Comparison of ENCODE assay signal across 30 cellular contexts in the genomic region with DNA sequence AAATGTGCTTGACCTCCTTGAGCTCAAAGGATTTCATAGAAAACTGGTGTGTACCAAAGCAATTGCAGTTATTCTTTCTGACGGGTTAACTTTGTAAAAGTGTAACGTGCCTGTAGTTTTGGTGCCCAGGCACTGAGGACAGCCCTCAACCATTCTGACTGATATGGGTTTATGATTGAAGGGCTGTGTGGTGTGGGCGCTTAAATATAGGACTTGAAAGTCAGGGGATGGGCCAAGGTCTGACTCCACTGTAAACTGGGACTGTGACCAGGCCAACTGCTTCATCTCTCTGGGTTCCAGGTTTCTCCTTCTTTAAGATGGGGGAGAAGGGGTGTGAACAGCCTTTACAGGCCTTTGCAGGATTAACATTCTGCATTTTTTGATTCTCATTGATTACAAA.
"Had no signal": no experiment of that assay in that cellular context is flagged by ENCODE, and none has a peak within 500 bp of the region (broad histone marks: within the 10 kb centered on the region; RNA-seq: fewer than 3 reads in every experiment).

No MANE protein-coding gene starts in this region.

- H3K4me3 Mint-ChIP-seq: activated CD4-positive, alpha-beta T cell treated with anti-CD3 and anti-CD28 coated beads, Interleukin-2, amount 10 ng/mL, durations not matched to agents 24 days and 14 days; activated CD8-positive, alpha-beta T cell treated with anti-CD3 and anti-CD28 coated beads for 36 hours; activated naive CD4-positive, alpha-beta T cell treated with anti-CD3 and anti-CD28 coated beads for 36 hours; activated T-cell treated with anti-CD3 and anti-CD28 coated beads, Interleukin-2, amount 50 U/mL, for 72 hours; activated T-helper 17 cell treated with anti-CD3 and anti-CD28 coated beads, Interleukin-2, amount 50 U/mL, for 72 hours; T-helper 1 cell treated with Interleukin-12 subunit alpha and Interleukin-12 subunit beta and Interleukin-4 antibody, amounts not matched to agents 30 μg/mL and 1 μg/mL, for 36 hours; T-helper 2 cell treated with Interferon-gamma antibody and Interleukin-4, amounts not matched to agents 5 μg/mL and 100 μg/mL, for 36 hours had no signal

- FAIRE-seq: astrocyte, TTC549 had no signal

- H3K4me3 ChIP-seq: adrenal gland, body of pancreas, breast epithelium, MG63, Peyer's patch, SJSA1 had no signal

- H3K27me3 Mint-ChIP-seq: activated CD4-positive, alpha-beta T cell treated with anti-CD3 and anti-CD28 coated beads, Interleukin-2, amount 10 ng/mL, durations not matched to agents 24 days and 14 days; activated CD8-positive, alpha-beta T cell treated with anti-CD3 and anti-CD28 coated beads for 36 hours had no signal

- H3K9me3 ChIP-seq: adrenal gland, body of pancreas, breast epithelium, MG63, Peyer's patch, SJSA1, SK-N-SH had no signal

- ATAC-seq: activated CD8-positive, alpha-beta T cell treated with anti-CD3 and anti-CD28 coated beads for 36 hours; activated naive CD4-positive, alpha-beta T cell treated with anti-CD3 and anti-CD28 coated beads, Interleukin-2, amount 50 U/mL, for 72 hours; activated T-cell treated with anti-CD3 and anti-CD28 coated beads, Interleukin-2, amount 50 U/mL, for 72 hours; activated T-helper 17 cell treated with anti-CD3 and anti-CD28 coated beads, Interleukin-2, amount 50 U/mL, for 72 hours; body of pancreas; PC-3 had no signal

- H3K9me3 Mint-ChIP-seq: activated CD8-positive, alpha-beta T cell treated with anti-CD3 and anti-CD28 coated beads for 36 hours had no signal

- DNase-seq: activated CD4-positive, alpha-beta T cell treated with anti-CD3 and anti-CD28 coated beads, Interleukin-2, amount 10 ng/mL, durations not matched to agents 24 days and 14 days; activated CD4-positive, alpha-beta T cell treated with anti-CD3 and anti-CD28 coated beads, Interleukin-2, amount 50 U/mL, for 4 hours; activated CD8-positive, alpha-beta T cell treated with anti-CD3 and anti-CD28 coated beads for 36 hours; activated effector memory CD4-positive, alpha-beta T cell treated with anti-CD3 and anti-CD28 coated beads, Interleukin-2, amount 50 U/mL, for 16 hours; activated naive CD4-positive, alpha-beta T cell treated with anti-CD3 and anti-CD28 coated beads for 36 hours; activated T-cell treated with anti-CD3 and anti-CD28 coated beads, Interleukin-2, amount 50 U/mL, for 1 hour; activated T-cell treated with anti-CD3 and anti-CD28 coated beads, Interleukin-2, amount 50 U/mL, for 72 hours; body of pancreas; NCI-H1048; NCI-H1436; NCI-H1694; NCI-H1930; NCI-H2081 treated with DMSO at 0.1 percent for 48 hours; NCI-H226; NK-92 treated with Interleukin-12 subunit alpha and Interleukin-12 subunit beta, amount 100 ng/mL, for 24 hours; Peyer's patch; RPMI8226; SHP77 treated with DMSO at 0.1 percent for 48 hours; SK-N-SH had no signal

- H3K9ac ChIP-seq: SK-N-SH had no signal

- H3K4me1 ChIP-seq: body of pancreas, breast epithelium, Peyer's patch, SJSA1 had no signal

- H3K27me3 ChIP-seq: adrenal gland, body of pancreas, MG63, Peyer's patch, SJSA1 had no signal

- H3K36me3 ChIP-seq: adrenal gland, breast epithelium, MG63, Peyer's patch, SJSA1 had no signal

- H3K27ac ChIP-seq: adrenal gland, body of pancreas, breast epithelium, Peyer's patch, SJSA1 had no signal

- H3K27ac Mint-ChIP-seq: activated CD4-positive, alpha-beta T cell treated with anti-CD3 and anti-CD28 coated beads, Interleukin-2, amount 10 ng/mL, durations not matched to agents 24 days and 14 days; activated CD8-positive, alpha-beta T cell treated with anti-CD3 and anti-CD28 coated beads for 36 hours; activated naive CD4-positive, alpha-beta T cell treated with anti-CD3 and anti-CD28 coated beads for 36 hours; activated naive CD4-positive, alpha-beta T cell treated with anti-CD3 and anti-CD28 coated beads, Interleukin-2, amount 50 U/mL, for 72 hours; activated T-cell treated with anti-CD3 and anti-CD28 coated beads, Interleukin-2, amount 50 U/mL, for 72 hours; activated T-helper 17 cell treated with anti-CD3 and anti-CD28 coated beads, Interleukin-2, amount 50 U/mL, for 72 hours; T-helper 1 cell treated with Interleukin-12 subunit alpha and Interleukin-12 subunit beta and Interleukin-4 antibody, amounts not matched to agents 30 μg/mL and 1 μg/mL, for 36 hours; T-helper 2 cell treated with Interferon-gamma antibody and Interleukin-4, amounts not matched to agents 5 μg/mL and 100 μg/mL, for 36 hours had no signal

- H3K4me2 ChIP-seq: SK-N-SH had no signal
